ENCODE assay signal across 9 cellular contexts in genomic region chr5:14399054-14399657, GRCh38.
A peak's percentile ranks its signal among the peaks of the same experiment; 100 is the strongest.
DNase-seq lines count a peak whose midpoint lies in the region; TF ChIP-seq lines count a peak whose summit lies in the region.
"Had no signal": no experiment of that assay in that cellular context is flagged by ENCODE, and none has a peak within 500 bp of the region (broad histone marks: within the 10 kb centered on the region; RNA-seq: fewer than 3 reads in every experiment).

No MANE protein-coding gene starts in this region.

- peak; percentile 68 for TF ChIP-seq CTCF in nephron progenitor cell (IDR thresholded peaks at IDR 0.05)

- H3K4me1 Mint-ChIP-seq in nephron progenitor cell, result peaks cover 31% of the 10 kb centered on the region

- H3K27ac Mint-ChIP-seq in nephron progenitor cell, result no peak overlapping the region

- H3K4me3 Mint-ChIP-seq in nephron progenitor cell, result no peak overlapping the region

- H3K27me3 Mint-ChIP-seq in nephron progenitor cell (ENCODE audit: low read depth, poor library complexity), result no peaks in the 10 kb centered on the region

- no peaks in the 10 kb centered on the region for H3K9me3 Mint-ChIP-seq in nephron progenitor cell

- H3K27ac ChIP-seq in epithelial cell of prostate, result peak overlapping the region; percentile 31
- H3K27ac ChIP-seq: BLaER1 treated with 17β-estradiol and CSF1 and Interleukin-3, amounts not matched to agents 10 nM and 100 nM had no signal

- peaks cover 49% of the 10 kb centered on the region for H3K36me3 Mint-ChIP-seq in nephron progenitor cell (ENCODE audit: low read depth)

- DNase-seq in DMS79 treated with DMSO at 0.1 percent for 48 hours (lab: John Stamatoyannopoulos, UW) (peak; percentile 32), DMS79 (lab: John Stamatoyannopoulos, UW) (no peak), LHCN-M2 (ENCODE audit: low read depth) (peak; percentile 74), SHP77 (lab: John Stamatoyannopoulos, UW) (peak; percentile 59 to 62), epithelial cell of prostate (ENCODE audit: low read depth, low spot score) (no peak), nephron progenitor cell (no peak), T-helper 9 cell (no peak)
- no peak for DNase-seq in activated effector memory CD4-positive, alpha-beta T cell treated with Interleukin-2 at 50 U/mL for 16 hours

Comparison
In these comparisons a context has a peak if more than half of its experiments do, and no peak if none do; other contexts are left out.
1. DNase-seq: peak in DMS79 treated with DMSO at 0.1 percent for 48 hours (single experiment), LHCN-M2 (single experiment) and SHP77 (2 of 2); none in DMS79 (single experiment), epithelial cell of prostate (single experiment), nephron progenitor cell (single experiment), T-helper 9 cell (single experiment) and activated effector memory CD4-positive, alpha-beta T cell treated with Interleukin-2 at 50 U/mL for 16 hours (single experiment).